15 cellular contexts compared by ENCODE assay signal in genomic region chr20:48750376-48750775, GRCh38.
A peak's percentile ranks its signal among the peaks of the same experiment; 100 is the strongest.
DNase-seq lines count a peak whose midpoint lies in the region; ATAC-seq and TF ChIP-seq lines count a peak whose summit lies in the region.
"Had no signal": no experiment of that assay in that cellular context is flagged by ENCODE, and none has a peak within 500 bp of the region (broad histone marks: within the 10 kb centered on the region; RNA-seq: fewer than 3 reads in every experiment).

No MANE protein-coding gene starts in this region.

- H3K4me3 Mint-ChIP-seq in activated CD4-positive, alpha-beta T cell treated with anti-CD3 and anti-CD28 coated beads, Interleukin-2, amount 10 ng/mL, durations not matched to agents 7 days and 5 days, result no peak overlapping the region
- peak overlapping the region; percentile 59 for H3K4me3 Mint-ChIP-seq in T-helper 17 cell
- H3K4me3 Mint-ChIP-seq in stimulated activated effector memory CD8-positive, alpha-beta T cell treated with anti-CD3 and anti-CD28 coated beads, Interleukin-12 subunit alpha, Interleukin-12 subunit beta, amount 100 ng/mL, for 72 hours, result peak overlapping the region; percentile 64
- H3K4me3 Mint-ChIP-seq: mesothelial cell of epicardium had no signal

- H3K27me3 ChIP-seq in effector memory CD4-positive, alpha-beta T cell (replicated peaks; ENCODE audit: control insufficient read depth, insufficient read depth, low read length, poor library complexity, severe bottlenecking), result no peaks in the 10 kb centered on the region
- H3K27me3 ChIP-seq in sigmoid colon (no peaks in the 10 kb centered on the region), breast epithelium (no peaks in the 10 kb centered on the region)
- H3K27me3 ChIP-seq: ovary had no signal

- peaks cover 4% of the 10 kb centered on the region for H3K9me3 ChIP-seq in T-helper 17 cell (ENCODE audit: control insufficient read depth, low read length, poor library complexity, severe bottlenecking)
- H3K9me3 ChIP-seq in effector memory CD4-positive, alpha-beta T cell (ENCODE audit: control insufficient read depth, low read length), result no peaks in the 10 kb centered on the region
- H3K9me3 ChIP-seq in sigmoid colon, result no peaks in the 10 kb centered on the region
- no peaks in the 10 kb centered on the region for H3K9me3 ChIP-seq in breast epithelium
- H3K9me3 ChIP-seq: ovary had no signal

- no peak for DNase-seq in activated CD4-positive, alpha-beta T cell treated with anti-CD3 and anti-CD28 coated beads, Interleukin-2, amount 10 ng/mL, durations not matched to agents 7 days and 5 days
- DNase-seq in activated CD4-positive, alpha-beta T cell treated with anti-CD3 and anti-CD28 coated beads, Interleukin-2, amount 50 U/mL, for 48 hours, result no peak
- no peak for DNase-seq in T-helper 17 cell
- no peak for DNase-seq in effector memory CD4-positive, alpha-beta T cell
- no peak for DNase-seq in stimulated activated effector memory CD8-positive, alpha-beta T cell treated with anti-CD3 and anti-CD28 coated beads, Interleukin-12 subunit alpha, Interleukin-12 subunit beta, amount 100 ng/mL, for 72 hours (ENCODE audit: low spot score in 2 of 2)
- no peak for DNase-seq in NCI-H774 (lab: John Stamatoyannopoulos, UW)
- no peak for DNase-seq in sigmoid colon
- DNase-seq in breast epithelium (ENCODE audit: low spot score in 2 of 2), result no peak
- DNase-seq: activated CD4-positive, CD25-positive, alpha-beta regulatory T cell treated with anti-CD3 and anti-CD28 coated beads, Interleukin-2, amount 50 U/mL, for 72 hours; ovary had no signal

- peaks cover 25% of the 10 kb centered on the region for H3K36me3 ChIP-seq in effector memory CD4-positive, alpha-beta T cell (ENCODE audit: control insufficient read depth, insufficient read depth, low read length)
- H3K36me3 ChIP-seq in sigmoid colon (no peaks in the 10 kb centered on the region), breast epithelium (no peaks in the 10 kb centered on the region)
- H3K36me3 ChIP-seq: ovary had no signal

- TF ChIP-seq EP300 in sigmoid colon (IDR thresholded peaks at IDR 0.05), result no peak

- TF ChIP-seq POLR2A in sigmoid colon (IDR thresholded peaks at IDR 0.05) (no peak), breast epithelium (IDR thresholded peaks at IDR 0.05) (no peak)

- peaks cover 10% of the 10 kb centered on the region for H3K9me3 Mint-ChIP-seq in activated CD4-positive, alpha-beta T cell treated with anti-CD3 and anti-CD28 coated beads, Interleukin-2, amount 10 ng/mL, durations not matched to agents 7 days and 5 days
- no peaks in the 10 kb centered on the region for H3K9me3 Mint-ChIP-seq in stimulated activated effector memory CD8-positive, alpha-beta T cell treated with anti-CD3 and anti-CD28 coated beads, Interleukin-12 subunit alpha, Interleukin-12 subunit beta, amount 100 ng/mL, for 72 hours

- peaks cover 46% of the 10 kb centered on the region for H3K4me1 ChIP-seq in effector memory CD4-positive, alpha-beta T cell (ENCODE audit: control insufficient read depth, insufficient read depth, low read length, poor library complexity, severe bottlenecking)
- H3K4me1 ChIP-seq in sigmoid colon (no peaks in the 10 kb centered on the region), breast epithelium (no peaks in the 10 kb centered on the region)
- H3K4me1 ChIP-seq: A549 had no signal

- POLR2A ChIA-PET in activated CD4-positive, alpha-beta T cell treated with anti-CD3 and anti-CD28 coated beads, Interleukin-2, amount 10 ng/mL, durations not matched to agents 7 days and 5 days (lab: Charles Lee), result no interaction called here

- no peaks in the 10 kb centered on the region for H3K27me3 Mint-ChIP-seq in activated CD4-positive, alpha-beta T cell treated with anti-CD3 and anti-CD28 coated beads, Interleukin-2, amount 10 ng/mL, durations not matched to agents 7 days and 5 days
- no peaks in the 10 kb centered on the region for H3K27me3 Mint-ChIP-seq in T-helper 17 cell

- TF ChIP-seq CTCF in sigmoid colon (IDR thresholded peaks at IDR 0.05), result no peak
- no peak for TF ChIP-seq CTCF in breast epithelium (IDR thresholded peaks at IDR 0.05)

- CTCF ChIA-PET in activated CD4-positive, alpha-beta T cell treated with anti-CD3 and anti-CD28 coated beads, Interleukin-2, amount 10 ng/mL, durations not matched to agents 7 days and 5 days (lab: Charles Lee), result interaction anchor here (1.3 to 3.5 kb wide), 2 partner anchors 10 to 12 kb away, joined by 3 to 27 read pairs; no protein-coding TSS in a partner anchor

- H3K27ac ChIP-seq in effector memory CD4-positive, alpha-beta T cell (ENCODE audit: insufficient read depth, low read length, poor library complexity, severe bottlenecking), result peak overlapping the region; percentile 63
- no peak overlapping the region for H3K27ac ChIP-seq in sigmoid colon
- H3K27ac ChIP-seq in breast epithelium, result no peak overlapping the region
- H3K27ac ChIP-seq: A549, ovary, RWPE1 had no signal

- ATAC-seq in T-helper 17 cell, result no peak
- no peak for ATAC-seq in stimulated activated effector memory CD8-positive, alpha-beta T cell treated with anti-CD3 and anti-CD28 coated beads, Interleukin-12 subunit alpha, Interleukin-12 subunit beta, amount 100 ng/mL, for 72 hours
- ATAC-seq: A549, HCT116 had no signal

- H3K4me3 ChIP-seq in effector memory CD4-positive, alpha-beta T cell (ENCODE audit: insufficient read depth, low read depth, low read length, poor library complexity, severe bottlenecking), result no peak overlapping the region
- H3K4me3 ChIP-seq in sigmoid colon (no peak overlapping the region), breast epithelium (no peak overlapping the region)
- H3K4me3 ChIP-seq: A549, ovary, skin epidermis had no signal

- intact Hi-C loops in sigmoid colon (cut with DNase I), result no loop called here
- intact Hi-C loops in breast epithelium (cut with DNase I; ENCODE audit: low total_unique reads), result no loop called here

- H3K36me3 Mint-ChIP-seq in activated CD4-positive, alpha-beta T cell treated with anti-CD3 and anti-CD28 coated beads, Interleukin-2, amount 10 ng/mL, durations not matched to agents 7 days and 5 days (ENCODE audit: low read depth), result peaks cover 55% of the 10 kb centered on the region
- no peaks in the 10 kb centered on the region for H3K36me3 Mint-ChIP-seq in T-helper 17 cell (ENCODE audit: low read depth)
- peaks cover 50% of the 10 kb centered on the region for H3K36me3 Mint-ChIP-seq in stimulated activated effector memory CD8-positive, alpha-beta T cell treated with anti-CD3 and anti-CD28 coated beads, Interleukin-12 subunit alpha, Interleukin-12 subunit beta, amount 100 ng/mL, for 72 hours
- H3K36me3 Mint-ChIP-seq: mesothelial cell of epicardium had no signal

- peak overlapping the region; percentile 59 for H3K27ac Mint-ChIP-seq in activated CD4-positive, alpha-beta T cell treated with anti-CD3 and anti-CD28 coated beads, Interleukin-2, amount 10 ng/mL, durations not matched to agents 7 days and 5 days
- H3K27ac Mint-ChIP-seq in T-helper 17 cell, result peak overlapping the region; percentile 97
- H3K27ac Mint-ChIP-seq in stimulated activated effector memory CD8-positive, alpha-beta T cell treated with anti-CD3 and anti-CD28 coated beads, Interleukin-12 subunit alpha, Interleukin-12 subunit beta, amount 100 ng/mL, for 72 hours, result peak overlapping the region; percentile 87
- H3K27ac Mint-ChIP-seq: mesothelial cell of epicardium had no signal

- H3K4me1 Mint-ChIP-seq in activated CD4-positive, alpha-beta T cell treated with anti-CD3 and anti-CD28 coated beads, Interleukin-2, amount 10 ng/mL, durations not matched to agents 7 days and 5 days, result peaks cover 72% of the 10 kb centered on the region
- H3K4me1 Mint-ChIP-seq in T-helper 17 cell, result peaks cover 64% of the 10 kb centered on the region
- peaks cover 71% of the 10 kb centered on the region for H3K4me1 Mint-ChIP-seq in stimulated activated effector memory CD8-positive, alpha-beta T cell treated with anti-CD3 and anti-CD28 coated beads, Interleukin-12 subunit alpha, Interleukin-12 subunit beta, amount 100 ng/mL, for 72 hours

- 95 to 96% methylated on average over 3 of the region's 3 CpGs for WGBS in sigmoid colon, 2 donors
